In the genomic region with DNA sequence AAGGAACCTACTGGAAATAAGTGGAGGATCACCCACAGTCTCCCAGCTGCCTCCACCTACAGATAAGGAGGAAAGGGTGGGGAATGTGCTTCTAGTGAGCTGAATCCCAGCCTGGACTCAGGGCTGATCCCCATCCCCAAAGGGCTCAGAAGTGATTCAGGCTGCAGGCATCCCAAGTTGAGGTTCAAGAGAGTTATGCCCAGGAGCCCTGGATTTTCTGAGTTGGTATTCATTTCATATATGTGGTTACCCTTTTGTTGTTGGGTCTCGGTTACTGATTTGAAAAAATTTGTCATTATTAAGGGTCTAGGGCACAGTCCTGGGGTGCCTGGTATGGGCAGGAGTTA, we compare ENCODE assay signal across 12 cellular contexts. TPM values are rescaled to one million over a fixed set of nuclear protein-coding genes. Genes with fewer than 3 reads are reported as not detected.
DNase-seq lines count a peak whose midpoint lies in the region; ATAC-seq, FAIRE-seq and TF ChIP-seq lines count a peak whose summit lies in the region.
"Had no signal": no experiment of that assay in that cellular context is flagged by ENCODE, and none has a peak within 500 bp of the region (broad histone marks: within the 10 kb centered on the region; RNA-seq: fewer than 3 reads in every experiment).

No MANE protein-coding gene starts in this region.

- 0% methylated on average over 1 of the region's 1 CpG for WGBS in esophagus muscularis mucosa
- WGBS in psoas muscle, 3 donors: 0% methylated on average over 1 of the region's 1 CpG
- 0% methylated on average over 1 of the region's 1 CpG for WGBS in smooth muscle cell (ENCODE audit: low lambda C conversion rate)

- intact Hi-C loops in esophagus muscularis mucosa (cut with DNase I): no loop called here
- intact Hi-C loops in psoas muscle (cut with DNase I): no loop called here

- H3K9me3 ChIP-seq in esophagus muscularis mucosa (no peaks in the 10 kb centered on the region), psoas muscle (no peaks in the 10 kb centered on the region), smooth muscle cell (replicated peaks; ENCODE audit: low read depth) (no peaks in the 10 kb centered on the region)

- peak overlapping the region; percentile 8; the same call in 1 of the 2 replicates for H3K4me3 ChIP-seq in GM08714 (ENCODE audit: low read length)
- no peak overlapping the region for H3K4me3 ChIP-seq in esophagus muscularis mucosa
- H3K4me3 ChIP-seq in psoas muscle: no peak overlapping the region
- no peak overlapping the region for H3K4me3 ChIP-seq in smooth muscle cell

- ATAC-seq in psoas muscle (no peak), HG03175 (IDR thresholded peaks at IDR 0.05; ENCODE audit: unreplicated experiment) (no peak)

- no peak for TF ChIP-seq POLR2A in esophagus muscularis mucosa (IDR thresholded peaks at IDR 0.05; ENCODE audit: low read depth)

- DNase-seq in RCC 7860 (ENCODE audit: low spot score) (peak; percentile 93), esophagus muscularis mucosa (ENCODE audit: extremely low spot score) (no peak), psoas muscle (no peak), smooth muscle cell (lab: John Stamatoyannopoulos, UW; ENCODE audit: unreplicated experiment) (no peak), islet precursor cell (no peak)
- DNase-seq in activated CD4-positive, alpha-beta T cell treated with anti-CD3 and anti-CD28 coated beads for 1 hour: no peak
- DNase-seq: activated CD8-positive, alpha-beta memory T cell treated with anti-CD3 and anti-CD28 coated beads, Interleukin-2, amount 50 U/mL, for 48 hours; H7; RPMI8226 had no signal

- H3K79me2 ChIP-seq in smooth muscle cell (ENCODE audit: low read depth): no peaks in the 10 kb centered on the region

- no peak overlapping the region for H3K9ac ChIP-seq in smooth muscle cell (ENCODE audit: low read depth)

- no peak overlapping the region for H2AFZ ChIP-seq in smooth muscle cell (ENCODE audit: low read depth)

- TF ChIP-seq EP300 in esophagus muscularis mucosa (IDR thresholded peaks at IDR 0.05): no peak

- peak; percentile 76 for FAIRE-seq in RCC 7860 (lab: Jason Lieb, UNC)
- FAIRE-seq: frontal cortex had no signal

- H4K20me1 ChIP-seq in smooth muscle cell (ENCODE audit: low read depth): no peaks in the 10 kb centered on the region

- H3K4me1 ChIP-seq in esophagus muscularis mucosa (peaks cover 14 to 43% (median 22%) of the 10 kb centered on the region in 4 donors), psoas muscle (peaks cover 9% of the 10 kb centered on the region), smooth muscle cell (ENCODE audit: low read depth) (no peaks in the 10 kb centered on the region)

- H3K27me3 ChIP-seq in esophagus muscularis mucosa: peaks cover 0 to 13% (median 0%) of the 10 kb centered on the region in 4 donors
- no peaks in the 10 kb centered on the region for H3K27me3 ChIP-seq in psoas muscle (ENCODE audit: insufficient read depth in 3 of 3, low read length in 2 of 3)
- no peaks in the 10 kb centered on the region for H3K27me3 ChIP-seq in smooth muscle cell (ENCODE audit: low read depth)

- H3K27ac ChIP-seq in esophagus muscularis mucosa (replicated peaks in 1 of 4) (peak overlapping the region in 3 of 4 donors; percentile 30 to 65 (median 51)), psoas muscle (peak overlapping the region; percentile 9), smooth muscle cell (ENCODE audit: low read depth) (no peak overlapping the region)

- H3K4me2 ChIP-seq in smooth muscle cell: no peak overlapping the region

- H3F3A ChIP-seq in smooth muscle cell (ENCODE audit: low read depth): no peaks in the 10 kb centered on the region

- TF ChIP-seq CTCF in esophagus muscularis mucosa (IDR thresholded peaks at IDR 0.05): no peak
- TF ChIP-seq CTCF in psoas muscle (IDR thresholded peaks at IDR 0.05): no peak
- no peak for TF ChIP-seq CTCF in smooth muscle cell (IDR thresholded peaks at IDR 0.05; ENCODE audit: borderline replicate concordance, insufficient read depth, poor library complexity, severe bottlenecking)

- no peaks in the 10 kb centered on the region for H3K36me3 ChIP-seq in esophagus muscularis mucosa
- no peaks in the 10 kb centered on the region for H3K36me3 ChIP-seq in psoas muscle (ENCODE audit: insufficient read depth in 1 of 2, low read depth in 1 of 2)
- H3K36me3 ChIP-seq in smooth muscle cell (ENCODE audit: low read depth): no peaks in the 10 kb centered on the region

RNA-seq across cellular contexts. Expression of a gene that starts 30.0 kb away (rescaled TPM):
- 100 to 1,000 TPM in 1 of 4 donors, 10 to 100 TPM in 3; 44.9 to 201 (median 82.3) TPM for total RNA-seq in esophagus muscularis mucosa
- 10 to 100 TPM; 27.8 to 43.4 (median 30.5) TPM for total RNA-seq in psoas muscle
- 10 to 100 TPM; 30.2 to 54.0 (median 33.2) TPM for polyA plus RNA-seq in psoas muscle
- not detected in 2 replicates for total RNA-seq in smooth muscle cell
- not detected in 2 replicates for polyA plus RNA-seq in smooth muscle cell
- total RNA-seq: H7 had no signal

Comparison
In these comparisons a context has a peak if more than half of its experiments do, and no peak if none do; other contexts are left out.
1. RNA of a gene that starts 30.0 kb away (total RNA-seq): 44.9 to 201 TPM in esophagus muscularis mucosa and 27.8 to 43.4 TPM in psoas muscle; not detected in smooth muscle cell; every median in the first group is over 10 times any median in the second.